8 cellular contexts compared by ENCODE assay signal in the genomic region with DNA sequence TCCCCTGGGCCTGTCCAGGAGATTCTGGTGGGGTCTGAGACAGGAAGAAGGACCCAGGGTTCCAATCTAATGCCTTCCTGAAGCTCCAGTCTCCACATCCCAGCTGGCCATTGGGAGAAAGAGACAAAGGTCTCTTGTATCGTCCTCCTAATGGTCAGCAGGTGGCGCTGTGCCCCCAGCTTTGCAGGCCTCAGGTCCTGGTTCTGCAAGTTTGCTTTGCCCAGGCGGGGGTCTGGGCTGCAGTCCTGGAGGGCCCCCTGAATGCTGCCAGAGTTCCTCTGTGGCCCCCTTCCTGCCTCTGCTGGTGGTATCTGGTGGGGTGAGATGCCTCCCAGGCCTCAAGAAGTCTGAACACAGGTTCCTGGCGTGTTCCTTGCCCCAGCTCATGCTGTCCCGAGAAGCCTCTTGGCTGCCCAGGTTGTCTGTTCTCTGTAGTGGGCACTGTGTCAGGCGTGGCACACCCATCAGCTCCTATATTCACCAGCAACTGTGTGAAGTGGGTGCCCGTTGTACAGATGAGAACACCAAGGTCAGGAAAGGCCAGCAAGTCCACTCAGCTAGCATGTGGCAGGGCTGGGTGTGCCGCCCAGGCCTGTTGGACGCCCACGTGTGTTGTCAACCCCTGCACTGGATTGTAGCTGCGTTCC. TPM values are rescaled to one million over a fixed set of nuclear protein-coding genes. Genes with fewer than 3 reads are reported as not detected.
DNase-seq lines count a peak whose midpoint lies in the region; ATAC-seq, FAIRE-seq and TF ChIP-seq lines count a peak whose summit lies in the region.

No MANE protein-coding gene starts in this region.

- TF ChIP-seq POLR2A in H54 (IDR thresholded peaks at IDR 0.05; ENCODE audit: low read depth, low read length) (no peak), erythroblast (IDR thresholded peaks at IDR 0.05; ENCODE audit: low read length) (no peak)

- DNase-seq in BJ (ENCODE audit: low read depth) (no peak), H54 (ENCODE audit: insufficient read length, low spot score) (peak; percentile 80), NCI-H510A (lab: John Stamatoyannopoulos, UW) (peak; percentile 44), erythroblast (lab: John Stamatoyannopoulos, UW) (peak; percentile 63 to 77), myocyte (ENCODE audit: low read depth) (peak; percentile 57), stromal cell of bone marrow (ENCODE audit: low read depth) (peak; percentile 35)
- peak; percentile 63 for DNase-seq in activated CD4-positive, alpha-beta memory T cell treated with anti-CD3 and anti-CD28 coated beads, Interleukin-2, amount 10 ng/mL, durations not matched to agents 7 days and 5 days

- POLR2A ChIA-PET in BJ (lab: Charles Lee) = no interaction called here
- POLR2A ChIA-PET in activated CD4-positive, alpha-beta memory T cell treated with anti-CD3 and anti-CD28 coated beads, Interleukin-2, amount 10 ng/mL, durations not matched to agents 7 days and 5 days (lab: Charles Lee) = interaction anchor here (1.3 kb wide), 1 partner anchor 53 kb away, joined by 4 read pairs; the partner anchor contains the start of gene MRPS15

- H3K36me3 ChIP-seq in BJ (ENCODE audit: control insufficient read depth, insufficient read depth, low read length) = no peaks in the 10 kb centered on the region

- CTCF ChIA-PET in BJ (lab: Yijun Ruan, JAX) = interaction anchor here (0.6 to 2.8 kb wide), 25 partner anchors 10 to 1165 kb away, joined by 3 to 36 read pairs (median 4); partner anchors contain the start of gene CSF3R
- CTCF ChIA-PET in activated CD4-positive, alpha-beta memory T cell treated with anti-CD3 and anti-CD28 coated beads, Interleukin-2, amount 10 ng/mL, durations not matched to agents 7 days and 5 days (lab: Charles Lee) = interaction anchor here (0.7 to 2.7 kb wide), 36 partner anchors 10 to 921 kb away, joined by 3 to 20 read pairs (median 4); partner anchors contain the start of genes MRPS15 and OSCP1

- FAIRE-seq in H54 (lab: Jason Lieb, UNC) = no peak

- H3K4me1 Mint-ChIP-seq in activated CD4-positive, alpha-beta memory T cell treated with anti-CD3 and anti-CD28 coated beads, Interleukin-2, amount 10 ng/mL, durations not matched to agents 7 days and 5 days = peaks cover 18% of the 10 kb centered on the region

- H3K4me3 ChIP-seq in BJ (ENCODE audit: low read depth, low read length) = no peak overlapping the region

- H3K4me3 Mint-ChIP-seq in activated CD4-positive, alpha-beta memory T cell treated with anti-CD3 and anti-CD28 coated beads, Interleukin-2, amount 10 ng/mL, durations not matched to agents 7 days and 5 days = no peak overlapping the region

- H3K27me3 ChIP-seq in BJ (ENCODE audit: control insufficient read depth, insufficient read depth, low read length) = no peaks in the 10 kb centered on the region; the same call in 1 of the 2 replicates

- peaks cover 3% of the 10 kb centered on the region for H3K27me3 Mint-ChIP-seq in activated CD4-positive, alpha-beta memory T cell treated with anti-CD3 and anti-CD28 coated beads, Interleukin-2, amount 10 ng/mL, durations not matched to agents 7 days and 5 days

- ATAC-seq in HG03565 (IDR thresholded peaks at IDR 0.05; ENCODE audit: unreplicated experiment) = no peak

- H3K36me3 Mint-ChIP-seq in activated CD4-positive, alpha-beta memory T cell treated with anti-CD3 and anti-CD28 coated beads, Interleukin-2, amount 10 ng/mL, durations not matched to agents 7 days and 5 days (ENCODE audit: low read depth) = no peaks in the 10 kb centered on the region

- H3K9me3 Mint-ChIP-seq in activated CD4-positive, alpha-beta memory T cell treated with anti-CD3 and anti-CD28 coated beads, Interleukin-2, amount 10 ng/mL, durations not matched to agents 7 days and 5 days = no peaks in the 10 kb centered on the region

- TF ChIP-seq CTCF in BJ (IDR thresholded peaks at IDR 0.05; ENCODE audit: insufficient read depth, low read depth, low read length) = peak; percentile 86

- no peak overlapping the region for H3K27ac Mint-ChIP-seq in activated CD4-positive, alpha-beta memory T cell treated with anti-CD3 and anti-CD28 coated beads, Interleukin-2, amount 10 ng/mL, durations not matched to agents 7 days and 5 days

RNA-seq across cellular contexts. Expression of gene CSF3R, which starts 33.8 kb away (rescaled TPM):
- polyA plus RNA-seq in BJ (2011; rRNA removed) = not detected in 2 replicates
- not detected in 2 replicates for polyA minus RNA-seq in BJ (2011; rRNA and poly(A)+ RNA removed)
- total RNA-seq in activated CD4-positive, alpha-beta memory T cell treated with anti-CD3 and anti-CD28 coated beads, Interleukin-2, amount 10 ng/mL, durations not matched to agents 7 days and 5 days = under 1 TPM; 0.43 TPM
- total RNA-seq in myocyte = not detected in 2 replicates
- not detected for polyA plus RNA-seq in myocyte (2012)

RNA-seq across cellular contexts. Expression of gene MRPS15, which starts 52.3 kb away (rescaled TPM):
- 34.4 and 57.3 TPM in 2 replicates for polyA plus RNA-seq in BJ (2011; rRNA removed)
- 7.3 and 9.6 TPM in 2 replicates for polyA minus RNA-seq in BJ (2011; rRNA and poly(A)+ RNA removed)
- 10 to 100 TPM; 92.3 to 99.9 TPM for total RNA-seq in activated CD4-positive, alpha-beta memory T cell treated with anti-CD3 and anti-CD28 coated beads, Interleukin-2, amount 10 ng/mL, durations not matched to agents 7 days and 5 days
- 55.6 and 64.4 TPM in 2 replicates for total RNA-seq in myocyte
- 60.0 TPM for polyA plus RNA-seq in myocyte (2012)
